14 cellular contexts compared by ENCODE assay signal in the genomic region with DNA sequence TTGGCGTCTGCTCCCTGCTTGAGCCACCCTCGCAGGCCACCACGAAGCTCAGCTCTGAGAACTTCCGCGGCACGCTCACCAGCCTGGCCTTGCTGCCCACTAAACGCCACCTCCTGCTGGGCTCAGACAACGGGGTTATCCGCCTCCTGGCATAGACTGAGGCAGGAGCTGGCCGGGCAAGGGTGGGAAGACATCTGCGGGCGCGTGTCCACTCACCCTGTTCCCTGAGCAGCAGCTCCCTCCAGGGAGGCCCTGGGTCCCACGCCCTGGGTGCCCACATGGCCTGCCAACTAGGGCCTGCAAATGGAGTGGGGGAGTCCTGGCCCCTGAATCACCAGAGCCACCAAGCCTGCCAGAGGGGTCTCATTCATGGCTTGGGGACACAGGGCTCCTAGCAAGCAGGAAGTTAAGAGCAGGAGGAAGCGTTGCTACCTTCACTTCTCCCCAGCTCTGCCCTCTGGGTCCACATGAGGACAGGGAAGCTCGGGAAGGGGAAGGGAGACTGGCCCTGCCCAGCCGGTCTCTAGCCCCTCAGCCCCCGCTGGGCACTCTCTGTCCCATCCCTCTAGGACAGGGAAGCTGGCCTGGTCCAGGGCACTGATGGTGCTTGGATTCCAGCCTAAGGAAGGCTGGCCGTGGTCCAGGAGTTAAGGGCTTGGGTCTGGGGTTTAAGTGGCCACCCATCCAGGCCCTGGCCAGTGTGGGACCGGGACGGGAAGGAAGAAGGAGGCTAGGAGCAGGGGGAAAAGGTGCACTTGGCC. TPM values are rescaled to one million over a fixed set of nuclear protein-coding genes. Genes with fewer than 3 reads are reported as not detected.
DNase-seq lines count a peak whose midpoint lies in the region; ATAC-seq and TF ChIP-seq lines count a peak whose summit lies in the region.
"Had no signal": no experiment of that assay in that cellular context is flagged by ENCODE, and none has a peak within 500 bp of the region (broad histone marks: within the 10 kb centered on the region; RNA-seq: fewer than 3 reads in every experiment).

No MANE protein-coding gene starts in this region.

- H3K4me3 Mint-ChIP-seq in activated T-cell treated with anti-CD3 and anti-CD28 coated beads, Interleukin-2, amount 50 U/mL, for 24 hours, result no peak overlapping the region
- no peak overlapping the region for H3K4me3 Mint-ChIP-seq in activated T-cell treated with anti-CD3 and anti-CD28 coated beads, Interleukin-2, amount 50 U/mL, for 4 hours
- H3K4me3 Mint-ChIP-seq: CD8-positive, alpha-beta memory T cell had no signal

- intact Hi-C loops in upper lobe of right lung (cut with DNase I), result no loop called here

- H4K20me1 ChIP-seq in hepatocyte (ENCODE audit: insufficient read depth, poor library complexity, severe bottlenecking), result no peaks in the 10 kb centered on the region

- no peaks in the 10 kb centered on the region for H3K9me2 ChIP-seq in hepatocyte (replicated peaks; ENCODE audit: insufficient read depth)

- H3K79me2 ChIP-seq in hepatocyte, result no peaks in the 10 kb centered on the region

- TF ChIP-seq CTCF in hepatocyte (IDR thresholded peaks at IDR 0.05; ENCODE audit: poor library complexity) (no peak), upper lobe of right lung (IDR thresholded peaks at IDR 0.05) (no peak), foreskin fibroblast (IDR thresholded peaks at IDR 0.05; ENCODE audit: low read depth, low read length) (no peak)

- H3K4me1 Mint-ChIP-seq in activated T-cell treated with anti-CD3 and anti-CD28 coated beads, Interleukin-2, amount 50 U/mL, for 24 hours (ENCODE audit: low read depth), result peaks cover 12% of the 10 kb centered on the region
- peaks cover 7% of the 10 kb centered on the region for H3K4me1 Mint-ChIP-seq in activated T-cell treated with anti-CD3 and anti-CD28 coated beads, Interleukin-2, amount 50 U/mL, for 4 hours (ENCODE audit: low read depth)

- peaks cover 35% of the 10 kb centered on the region for H3K36me3 Mint-ChIP-seq in activated T-cell treated with anti-CD3 and anti-CD28 coated beads, Interleukin-2, amount 50 U/mL, for 24 hours (ENCODE audit: low read depth)
- peaks cover 7% of the 10 kb centered on the region for H3K36me3 Mint-ChIP-seq in activated T-cell treated with anti-CD3 and anti-CD28 coated beads, Interleukin-2, amount 50 U/mL, for 4 hours (ENCODE audit: insufficient read depth)

- H3K4me1 ChIP-seq in hepatocyte (ENCODE audit: insufficient read depth) (peaks cover 26% of the 10 kb centered on the region), upper lobe of right lung (peaks cover 19% of the 10 kb centered on the region)

- H3K4me3 ChIP-seq in hepatocyte (no peak overlapping the region), upper lobe of right lung (no peak overlapping the region), foreskin fibroblast (ENCODE audit: low read depth in 1 of 2, low read length in 2 of 2) (no peak overlapping the region)
- H3K4me3 ChIP-seq: skin epidermis had no signal

- peak overlapping the region; percentile 55 for H3K27ac Mint-ChIP-seq in activated T-cell treated with anti-CD3 and anti-CD28 coated beads, Interleukin-2, amount 50 U/mL, for 24 hours
- H3K27ac Mint-ChIP-seq: CD8-positive, alpha-beta memory T cell had no signal

- H3K27me3 Mint-ChIP-seq in activated T-cell treated with anti-CD3 and anti-CD28 coated beads, Interleukin-2, amount 50 U/mL, for 24 hours, result no peaks in the 10 kb centered on the region
- H3K27me3 Mint-ChIP-seq in activated T-cell treated with anti-CD3 and anti-CD28 coated beads, Interleukin-2, amount 50 U/mL, for 4 hours (ENCODE audit: low read depth), result no peaks in the 10 kb centered on the region

- H3K27me3 ChIP-seq in hepatocyte, result no peaks in the 10 kb centered on the region
- H3K27me3 ChIP-seq in upper lobe of right lung, result no peaks in the 10 kb centered on the region

- H3K9me3 ChIP-seq in hepatocyte (ENCODE audit: low read depth) (no peaks in the 10 kb centered on the region), upper lobe of right lung (no peaks in the 10 kb centered on the region)

- peak overlapping the region; percentile 74 for H3K27ac ChIP-seq in hepatocyte
- no peak overlapping the region for H3K27ac ChIP-seq in upper lobe of right lung

- H3K9me3 Mint-ChIP-seq in activated T-cell treated with anti-CD3 and anti-CD28 coated beads, Interleukin-2, amount 50 U/mL, for 24 hours, result no peaks in the 10 kb centered on the region
- H3K9me3 Mint-ChIP-seq in activated T-cell treated with anti-CD3 and anti-CD28 coated beads, Interleukin-2, amount 50 U/mL, for 4 hours, result no peaks in the 10 kb centered on the region
- H3K9me3 Mint-ChIP-seq: CD8-positive, alpha-beta memory T cell had no signal

- H3K36me3 ChIP-seq in hepatocyte (replicated peaks; ENCODE audit: insufficient read depth, low read depth) (no peaks in the 10 kb centered on the region), upper lobe of right lung (peaks cover 49% of the 10 kb centered on the region)

- 94% methylated on average over 21 of the region's 21 CpGs for WGBS in hepatocyte (ENCODE audit: low lambda C conversion rate, missing lambda C conversion rate)

- H2AFZ ChIP-seq in hepatocyte, result no peak overlapping the region

- no peak overlapping the region for H3K4me2 ChIP-seq in hepatocyte

- no peak for DNase-seq in activated T-cell treated with anti-CD3 and anti-CD28 coated beads, Interleukin-2, amount 50 U/mL, for 24 hours
- DNase-seq in activated T-cell treated with anti-CD3 and anti-CD28 coated beads, Interleukin-2, amount 50 U/mL, for 4 hours, result no peak
- DNase-seq in hepatocyte (ENCODE audit: low spot score) (no peak), upper lobe of right lung (peak; percentile 70), foreskin fibroblast (no peak)
- DNase-seq: activated CD4-positive, alpha-beta T cell treated with anti-CD3 and anti-CD28 coated beads for 48 hours; activated T-cell treated with anti-CD3 and anti-CD28 coated beads, Interleukin-2, amount 50 U/mL, for 48 hours; CD8-positive, alpha-beta memory T cell; cortex of kidney; NCI-H2081 treated with DMSO at 0.1 percent for 48 hours; NCI-H69 had no signal

- ATAC-seq in activated T-cell treated with anti-CD3 and anti-CD28 coated beads, Interleukin-2, amount 50 U/mL, for 4 hours, result no peak
- peak; percentile 60 for ATAC-seq in upper lobe of right lung
- ATAC-seq in HG03342 (IDR thresholded peaks at IDR 0.05; ENCODE audit: unreplicated experiment), result no peak

RNA-seq across cellular contexts. Expression of a gene that starts 5.0 kb away (rescaled TPM):
- under 1 TPM; 0.45 to 0.60 (median 0.56) TPM for total RNA-seq in activated T-cell treated with anti-CD3 and anti-CD28 coated beads, Interleukin-2, amount 50 U/mL, for 4 hours
- total RNA-seq in hepatocyte (127 and 140 TPM in 2 replicates), upper lobe of right lung (21.6 TPM)
- polyA plus RNA-seq in hepatocyte, result 127 and 164 TPM in 2 replicates
- total RNA-seq: lung microvascular endothelial cell had no signal
- polyA plus RNA-seq: CD8-positive, alpha-beta memory T cell had no signal

RNA-seq across cellular contexts. Expression of a gene that starts 13.2 kb away (rescaled TPM):
- total RNA-seq in activated T-cell treated with anti-CD3 and anti-CD28 coated beads, Interleukin-2, amount 50 U/mL, for 4 hours, result 10 to 100 TPM; 21.1 to 24.0 (median 21.5) TPM
- total RNA-seq in hepatocyte (16.9 and 24.4 TPM in 2 replicates), upper lobe of right lung (43.9 TPM)
- 24.0 and 27.6 TPM in 2 replicates for polyA plus RNA-seq in hepatocyte

RNA-seq across cellular contexts. Expression of a gene that starts 24.1 kb away (rescaled TPM):
- 1 to 10 TPM; 1.1 to 1.3 (median 1.3) TPM for total RNA-seq in activated T-cell treated with anti-CD3 and anti-CD28 coated beads, Interleukin-2, amount 50 U/mL, for 4 hours
- total RNA-seq in hepatocyte (1,201 and 1,404 TPM in 2 replicates), upper lobe of right lung (119 TPM)
- 739 and 774 TPM in 2 replicates for polyA plus RNA-seq in hepatocyte
- total RNA-seq: lung microvascular endothelial cell had no signal

RNA-seq across cellular contexts. Expression of a gene that starts 27.5 kb away (rescaled TPM):
- total RNA-seq in activated T-cell treated with anti-CD3 and anti-CD28 coated beads, Interleukin-2, amount 50 U/mL, for 4 hours, result under 1 TPM; 0.08 to 0.19 (median 0.13) TPM
- total RNA-seq in hepatocyte (4.5 and 4.9 TPM in 2 replicates), upper lobe of right lung (12.7 TPM)
- 2.0 and 3.0 TPM in 2 replicates for polyA plus RNA-seq in hepatocyte

RNA-seq across cellular contexts. Expression of a gene that starts 53.0 kb away (rescaled TPM):
- 100 to 1,000 TPM; 506 to 585 (median 522) TPM for total RNA-seq in activated T-cell treated with anti-CD3 and anti-CD28 coated beads, Interleukin-2, amount 50 U/mL, for 4 hours
- total RNA-seq in hepatocyte (100 and 107 TPM in 2 replicates), upper lobe of right lung (263 TPM)
- polyA plus RNA-seq in hepatocyte, result 119 and 125 TPM in 2 replicates

Comparison
In these comparisons a context has a peak if more than half of its experiments do, and no peak if none do; other contexts are left out.
1. RNA of a gene that starts 5.0 kb away (total RNA-seq): 127 to 140 TPM in hepatocyte and 21.6 TPM in upper lobe of right lung (single experiment); 0.45 to 0.60 TPM in activated T-cell treated with anti-CD3 and anti-CD28 coated beads, Interleukin-2, amount 50 U/mL, for 4 hours; every median in the first group is over 10 times any median in the second.
2. RNA of a gene that starts 24.1 kb away (total RNA-seq): 1,201 to 1,404 TPM in hepatocyte and 119 TPM in upper lobe of right lung (single experiment); 1.1 to 1.3 TPM in activated T-cell treated with anti-CD3 and anti-CD28 coated beads, Interleukin-2, amount 50 U/mL, for 4 hours; every median in the first group is over 10 times any median in the second.